Comparison of ENCODE assay signal across 26 cellular contexts in the genomic region with DNA sequence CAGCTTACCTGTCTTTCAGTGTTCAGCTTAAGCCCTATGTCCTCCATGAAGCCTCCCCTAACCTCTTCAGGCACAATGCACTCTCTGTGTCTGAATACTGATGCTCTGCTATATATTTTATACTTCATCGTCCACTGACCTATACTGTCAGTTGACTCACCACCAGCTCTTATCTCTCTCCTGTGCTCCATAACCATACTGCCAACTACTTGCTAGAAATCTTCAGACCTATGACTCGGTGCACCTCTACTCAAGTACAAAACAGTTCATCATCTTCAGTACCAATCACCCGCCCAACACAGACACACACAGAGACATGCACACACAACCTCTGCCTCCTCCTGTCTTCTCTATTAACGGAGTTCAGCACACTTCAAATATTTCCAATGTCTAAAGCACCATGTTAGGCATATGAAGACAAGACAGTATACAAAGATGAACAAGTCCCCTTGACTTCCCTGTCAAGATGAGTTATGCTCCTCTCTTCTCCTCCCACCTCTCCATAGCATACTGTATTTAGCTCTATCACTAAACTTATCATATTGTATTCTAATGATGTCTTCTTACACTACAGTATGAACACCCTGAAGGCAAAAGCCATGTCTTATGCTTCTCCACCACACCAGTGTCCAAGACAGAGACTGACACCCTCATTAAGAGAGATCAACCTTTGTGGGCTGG.
"Had no signal": no experiment of that assay in that cellular context is flagged by ENCODE, and none has a peak within 500 bp of the region (broad histone marks: within the 10 kb centered on the region; RNA-seq: fewer than 3 reads in every experiment).

No MANE protein-coding gene starts in this region.

- H3K27ac ChIP-seq: ascending aorta, brain microvascular endothelial cell, sigmoid colon had no signal

- H3K27ac Mint-ChIP-seq: dendritic cell treated with granulocyte-macrophage colony-stimulating factor and Interleukin-4, amounts not matched to agents 40 ng/mL and 50 ng/mL, for 4 days; progenitor cell of endocrine pancreas; WTC11 had no signal

- H3K4me1 ChIP-seq: ascending aorta, sigmoid colon had no signal

- H3K9me3 Mint-ChIP-seq: activated CD4-positive, alpha-beta T cell treated with anti-CD3 and anti-CD28 coated beads, Interleukin-2, amount 10 ng/mL, durations not matched to agents 7 days and 5 days; dendritic cell treated with granulocyte-macrophage colony-stimulating factor and Interleukin-4, amounts not matched to agents 40 ng/mL and 50 ng/mL, for 4 days; natural killer cell treated with Interleukin-12 subunit alpha and Interleukin-12 subunit beta and Interleukin-15 and Interleukin-18, amount 100 ng/mL, for 72 hours; T-cell; WTC11 had no signal

- H3K36me3 Mint-ChIP-seq: WTC11 had no signal

- H3K27me3 Mint-ChIP-seq: activated CD4-positive, alpha-beta T cell treated with anti-CD3 and anti-CD28 coated beads, Interleukin-2, amount 10 ng/mL, durations not matched to agents 7 days and 5 days; dendritic cell treated with granulocyte-macrophage colony-stimulating factor and Interleukin-4, amounts not matched to agents 40 ng/mL and 50 ng/mL, for 4 days; natural killer cell treated with Interleukin-12 subunit alpha and Interleukin-12 subunit beta and Interleukin-15 and Interleukin-18, amount 100 ng/mL, for 72 hours; progenitor cell of endocrine pancreas had no signal

- DNase-seq: activated CD4-positive, alpha-beta T cell treated with anti-CD3 and anti-CD28 coated beads, Interleukin-2, amount 10 ng/mL, durations not matched to agents 7 days and 5 days; activated CD8-positive, alpha-beta memory T cell treated with anti-CD3 and anti-CD28 coated beads, Interleukin-2, amount 50 U/mL, for 4 hours; activated gamma-delta T cell treated with Interleukin-2 at 50 U/mL for 16 hours; activated T-cell treated with anti-CD3 and anti-CD28 coated beads, Interleukin-2, amount 50 U/mL, for 48 hours; brain microvascular endothelial cell; caudate nucleus; effector CD4-positive, alpha-beta T cell; heart left ventricle; left ventricle myocardium superior; mammary epithelial cell; midbrain; retina; sigmoid colon; stimulated activated CD4-positive, alpha-beta T cell treated with anti-CD3 and anti-CD28 coated beads, Interleukin-15, amount 100 ng/mL, for 24 hours; stimulated activated naive CD4-positive, alpha-beta T cell; T-cell; T1000 had no signal

- H3K36me3 ChIP-seq: ascending aorta, brain microvascular endothelial cell, sigmoid colon had no signal

- H3K4me3 ChIP-seq: ascending aorta, heart left ventricle, sigmoid colon, smooth muscle cell had no signal

- H3K4me3 Mint-ChIP-seq: activated CD4-positive, alpha-beta T cell treated with anti-CD3 and anti-CD28 coated beads, Interleukin-2, amount 10 ng/mL, durations not matched to agents 7 days and 5 days; dendritic cell treated with granulocyte-macrophage colony-stimulating factor and Interleukin-4, amounts not matched to agents 40 ng/mL and 50 ng/mL, for 4 days; natural killer cell treated with Interleukin-12 subunit alpha and Interleukin-12 subunit beta and Interleukin-15 and Interleukin-18, amount 100 ng/mL, for 72 hours; T-cell; WTC11 had no signal

- H3K4me1 Mint-ChIP-seq: WTC11 had no signal

- H3K4me2 ChIP-seq: smooth muscle cell had no signal

- H3K9me3 ChIP-seq: ascending aorta, heart left ventricle, sigmoid colon had no signal

- FAIRE-seq: endometrium, islet of Langerhans, urothelium cell line had no signal

- ATAC-seq: heart left ventricle; left ventricle myocardium superior; natural killer cell treated with Interleukin-12 subunit alpha and Interleukin-12 subunit beta and Interleukin-15 and Interleukin-18, amount 100 ng/mL, for 72 hours; T-cell; WTC11 had no signal

- H3K27me3 ChIP-seq: ascending aorta, brain microvascular endothelial cell, sigmoid colon had no signal
